Comparison of ENCODE assay signal across 5 cellular contexts in the genomic region with DNA sequence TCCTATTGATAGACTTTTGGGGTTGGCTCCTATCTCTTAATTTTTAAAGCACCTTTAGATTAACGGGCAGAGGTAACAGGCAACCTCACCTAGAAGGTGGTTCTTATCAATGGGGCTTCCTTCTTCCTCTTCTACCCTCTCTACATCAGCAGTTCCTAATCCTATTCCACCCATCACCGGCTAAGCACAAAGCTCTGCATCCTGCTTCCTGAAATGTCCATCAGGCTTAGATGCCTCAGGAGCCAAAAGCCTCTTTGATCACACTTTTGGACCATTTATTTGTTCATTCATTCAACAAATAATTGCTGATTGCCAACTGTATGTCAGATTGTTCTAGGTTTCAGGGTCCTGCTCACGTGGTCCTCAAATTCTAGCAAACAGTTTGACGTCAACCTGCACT.
"Had no signal": no experiment of that assay in that cellular context is flagged by ENCODE, and none has a peak within 500 bp of the region (broad histone marks: within the 10 kb centered on the region; RNA-seq: fewer than 3 reads in every experiment).

No MANE protein-coding gene starts in this region.

- H3K36me3 Mint-ChIP-seq: IgD-negative memory B cell had no signal

- H3K27me3 Mint-ChIP-seq: IgD-negative memory B cell had no signal

- H3K27ac Mint-ChIP-seq: IgD-negative memory B cell had no signal

- H3K27ac ChIP-seq: HL-60 had no signal

- H3K4me3 Mint-ChIP-seq: IgD-negative memory B cell had no signal

- H3K4me3 ChIP-seq: K562 had no signal

- DNase-seq: IMR-90, KBM-7 had no signal

- H3K4me1 Mint-ChIP-seq: IgD-negative memory B cell had no signal
